ENCODE assay signal across 1 cellular context in the genomic region with DNA sequence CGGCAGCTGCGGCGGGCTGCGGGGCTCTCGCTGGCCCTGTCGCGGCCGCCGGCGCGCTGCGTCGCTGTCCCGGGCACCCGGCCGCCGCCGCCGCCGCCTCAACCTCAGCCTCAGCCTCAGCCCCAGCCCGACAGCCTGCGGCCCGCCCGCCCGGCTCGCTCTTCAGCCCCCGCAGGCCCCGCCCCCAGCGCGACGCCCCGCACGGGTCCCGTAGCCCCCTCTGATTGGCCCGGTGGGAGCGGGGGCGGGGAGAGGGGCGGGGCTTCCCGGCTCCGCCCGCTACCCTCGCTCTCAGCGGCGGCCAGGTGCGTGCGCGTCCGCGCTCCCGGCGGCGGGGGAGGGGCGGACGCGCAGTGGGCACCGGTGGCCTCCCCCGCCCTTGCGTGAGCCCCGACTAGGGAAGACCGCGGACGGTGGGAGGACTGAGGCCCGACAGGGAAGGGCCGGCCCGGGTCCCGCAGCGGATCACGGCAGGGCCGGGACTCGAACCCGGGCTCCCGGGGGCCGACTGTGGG.
TF ChIP-seq lines count a peak whose summit lies in the region.

A gene with protein sequence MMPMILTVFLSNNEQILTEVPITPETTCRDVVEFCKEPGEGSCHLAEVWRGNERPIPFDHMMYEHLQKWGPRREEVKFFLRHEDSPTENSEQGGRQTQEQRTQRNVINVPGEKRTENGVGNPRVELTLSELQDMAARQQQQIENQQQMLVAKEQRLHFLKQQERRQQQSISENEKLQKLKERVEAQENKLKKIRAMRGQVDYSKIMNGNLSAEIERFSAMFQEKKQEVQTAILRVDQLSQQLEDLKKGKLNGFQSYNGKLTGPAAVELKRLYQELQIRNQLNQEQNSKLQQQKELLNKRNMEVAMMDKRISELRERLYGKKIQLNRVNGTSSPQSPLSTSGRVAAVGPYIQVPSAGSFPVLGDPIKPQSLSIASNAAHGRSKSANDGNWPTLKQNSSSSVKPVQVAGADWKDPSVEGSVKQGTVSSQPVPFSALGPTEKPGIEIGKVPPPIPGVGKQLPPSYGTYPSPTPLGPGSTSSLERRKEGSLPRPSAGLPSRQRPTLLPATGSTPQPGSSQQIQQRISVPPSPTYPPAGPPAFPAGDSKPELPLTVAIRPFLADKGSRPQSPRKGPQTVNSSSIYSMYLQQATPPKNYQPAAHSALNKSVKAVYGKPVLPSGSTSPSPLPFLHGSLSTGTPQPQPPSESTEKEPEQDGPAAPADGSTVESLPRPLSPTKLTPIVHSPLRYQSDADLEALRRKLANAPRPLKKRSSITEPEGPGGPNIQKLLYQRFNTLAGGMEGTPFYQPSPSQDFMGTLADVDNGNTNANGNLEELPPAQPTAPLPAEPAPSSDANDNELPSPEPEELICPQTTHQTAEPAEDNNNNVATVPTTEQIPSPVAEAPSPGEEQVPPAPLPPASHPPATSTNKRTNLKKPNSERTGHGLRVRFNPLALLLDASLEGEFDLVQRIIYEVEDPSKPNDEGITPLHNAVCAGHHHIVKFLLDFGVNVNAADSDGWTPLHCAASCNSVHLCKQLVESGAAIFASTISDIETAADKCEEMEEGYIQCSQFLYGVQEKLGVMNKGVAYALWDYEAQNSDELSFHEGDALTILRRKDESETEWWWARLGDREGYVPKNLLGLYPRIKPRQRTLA (minus strand): TSS at position 137 of the 515 bp plus-strand sequence. CDS start 268 bp downstream, outside the sequence.

TF ChIP-seq in Ishikawa, 13 proteins besides CTCF, POLR2A, EP300 and RAD21 (continued from another document):
- TF ChIP-seq FOXM1 (IDR thresholded peaks at IDR 0.05; ENCODE audit: borderline replicate concordance, low read depth), result no peak
- no peak for TF ChIP-seq NFIC (IDR thresholded peaks at IDR 0.05)
